In genomic region chr20:64041781-64042771, GRCh38 we compare ENCODE assay signal across 8 cellular contexts. TPM values are rescaled to one million over a fixed set of nuclear protein-coding genes. Genes with fewer than 3 reads are reported as not detected.
A peak's percentile ranks its signal among the peaks of the same experiment; 100 is the strongest.
DNase-seq lines count a peak whose midpoint lies in the region; ATAC-seq and TF ChIP-seq lines count a peak whose summit lies in the region.

No MANE protein-coding gene starts in this region.

- H3K9me3 ChIP-seq in duodenal mucosa (ENCODE audit: control insufficient read depth in 1 of 2, low read length in 2 of 2) (no peaks in the 10 kb centered on the region), prostate gland (no peaks in the 10 kb centered on the region)

- ATAC-seq in GM21786 (IDR thresholded peaks at IDR 0.05; ENCODE audit: unreplicated experiment) (no peak), GM21526 (IDR thresholded peaks at IDR 0.05; ENCODE audit: low FRiP score, unreplicated experiment) (no peak)

- H3K36me3 ChIP-seq in duodenal mucosa (ENCODE audit: control insufficient read depth in 1 of 2, insufficient read depth in 2 of 2, low read length in 2 of 2) (no peaks in the 10 kb centered on the region), prostate gland (no peaks in the 10 kb centered on the region)

- no peak for DNase-seq in GM12864 (ENCODE audit: low read depth)
- peak; percentile 72 for DNase-seq in NB4 (ENCODE audit: low read depth)
- DNase-seq in prostate gland (ENCODE audit: low spot score) = no peak
- DNase-seq in nucleus accumbens (lab: John Stamatoyannopoulos, UW) = no peak
- DNase-seq in HuH-7 (ENCODE audit: low spot score) = no peak

- peak overlapping the region; percentile 74 for H3K4me3 ChIP-seq in GM12864 (ENCODE audit: low read depth, low read length)
- peak overlapping the region; percentile 25 for H3K4me3 ChIP-seq in NB4 (ENCODE audit: low read depth, low read length)
- peak overlapping the region; percentile 17 to 55 for H3K4me3 ChIP-seq in duodenal mucosa (ENCODE audit: low read depth in 1 of 2, low read length in 2 of 2)
- H3K4me3 ChIP-seq in prostate gland = peak overlapping the region; percentile 25 to 39

- H3K4me1 ChIP-seq in duodenal mucosa (ENCODE audit: control insufficient read depth in 1 of 2, insufficient read depth in 2 of 2, low read length in 2 of 2) (peaks cover 7 to 8% of the 10 kb centered on the region in 2 donors), prostate gland (replicated peaks) (peaks cover 3% of the 10 kb centered on the region)

- TF ChIP-seq CTCF in GM12864 (IDR thresholded peaks at IDR 0.05; ENCODE audit: low read depth, low read length, missing control alignments) (no peak), NB4 (IDR thresholded peaks at IDR 0.05; ENCODE audit: low read depth, low read length) (no peak), prostate gland (IDR thresholded peaks at IDR 0.05) (no peak)

- no peak overlapping the region for H3K9ac ChIP-seq in duodenal mucosa (ENCODE audit: low read depth in 1 of 2, low read length in 2 of 2)

- intact Hi-C loops in prostate gland (cut with DNase I) = no loop called here

- H3K27me3 ChIP-seq in duodenal mucosa (ENCODE audit: control insufficient read depth in 1 of 2, insufficient read depth in 2 of 2, low read length in 2 of 2) = peaks cover 57 to 74% of the 10 kb centered on the region in 2 donors
- H3K27me3 ChIP-seq in prostate gland (replicated peaks; ENCODE audit: insufficient read depth) = no peaks in the 10 kb centered on the region

- H3K27ac ChIP-seq in duodenal mucosa (ENCODE audit: low read depth, low read length) (no peak overlapping the region), prostate gland (peak overlapping the region in 1 of 2 donors; percentile 14)

- 7% methylated on average over 46 of the region's 65 CpGs for WGBS in prostate gland

- no peak for TF ChIP-seq POLR2A in NB4 (IDR thresholded peaks at IDR 0.05; ENCODE audit: extremely low read depth, insufficient read length)
- no peak for TF ChIP-seq POLR2A in prostate gland (IDR thresholded peaks at IDR 0.05)

RNA-seq across cellular contexts. Expression of gene C20orf204, which starts 6.1 kb away (rescaled TPM):
- 1 to 10 TPM in 1 of 2 donors, under 1 TPM in 1; 0.64 to 3.1 TPM for total RNA-seq in prostate gland

RNA-seq across cellular contexts. Expression of gene SOX18, which starts 7.4 kb away (rescaled TPM):
- total RNA-seq in prostate gland = 10 to 100 TPM in 1 of 2 donors, 1 to 10 TPM in 1; 4.7 to 12.8 TPM

RNA-seq across cellular contexts. Expression of gene TCEA2, which starts 20.9 kb away (rescaled TPM):
- 10 to 100 TPM; 45.0 to 69.5 TPM for total RNA-seq in prostate gland

RNA-seq across cellular contexts. Expression of gene RGS19, which starts 37.2 kb away (rescaled TPM):
- total RNA-seq in prostate gland = 10 to 100 TPM; 13.3 to 15.1 TPM

RNA-seq across cellular contexts. Expression of gene OPRL1, which starts 37.8 kb away (rescaled TPM):
- total RNA-seq in prostate gland = 1 to 10 TPM; 1.5 to 2.9 TPM
